13 cellular contexts compared by ENCODE assay signal in the genomic region with DNA sequence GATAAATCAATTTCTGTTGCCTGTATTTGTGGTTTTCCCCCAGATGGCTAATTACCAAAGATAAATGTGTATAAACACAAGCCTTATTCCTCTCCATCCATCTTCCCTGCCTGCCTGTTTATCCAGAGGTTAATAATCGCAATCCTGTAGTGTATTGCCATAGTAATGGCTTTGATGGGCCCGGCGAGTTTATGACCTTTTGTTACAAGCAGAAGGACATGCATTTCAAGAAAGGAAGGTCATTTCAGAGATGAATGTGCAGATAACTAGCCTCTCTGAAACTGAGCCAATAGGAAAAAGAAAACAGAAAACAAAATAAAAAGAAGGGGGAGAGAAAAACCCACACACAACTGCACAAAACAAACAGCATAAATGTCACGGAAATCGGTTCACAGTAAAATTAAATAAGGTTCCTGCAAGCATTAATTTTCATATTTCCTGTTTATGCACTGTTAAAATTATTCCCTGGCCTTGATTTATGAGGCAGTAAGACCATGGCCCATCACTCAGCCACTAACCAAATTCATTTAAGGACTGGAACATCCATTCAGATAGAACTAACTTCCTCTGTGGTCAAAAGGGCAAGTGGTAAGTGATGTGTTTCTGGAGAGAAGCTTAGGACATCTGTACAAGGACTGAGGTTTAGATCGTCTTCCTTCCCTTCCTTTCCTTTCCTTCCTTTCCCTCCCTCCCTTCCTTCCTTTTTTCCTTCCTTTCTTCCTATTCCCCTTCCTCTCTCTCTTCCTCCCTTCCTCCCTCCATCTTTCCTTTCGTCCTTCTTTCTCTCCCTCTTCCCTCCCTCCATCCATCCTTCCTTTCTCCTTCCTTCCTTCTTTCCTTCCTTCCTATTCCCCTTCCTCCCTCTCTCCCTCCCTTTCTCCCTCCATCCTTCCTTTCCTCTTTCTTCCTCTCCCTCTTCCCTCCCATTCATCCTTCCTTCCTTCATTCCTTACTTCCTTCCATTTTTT.
DNase-seq lines count a peak whose midpoint lies in the region; ATAC-seq and TF ChIP-seq lines count a peak whose summit lies in the region.
"Had no signal": no experiment of that assay in that cellular context is flagged by ENCODE, and none has a peak within 500 bp of the region (broad histone marks: within the 10 kb centered on the region; RNA-seq: fewer than 3 reads in every experiment).

No MANE protein-coding gene starts in this region.

- no peak overlapping the region for H3K27ac ChIP-seq in lower lobe of right lung
- H3K27ac ChIP-seq: BLaER1 treated with 17β-estradiol and CSF1 and Interleukin-3, amounts not matched to agents 10 nM and 100 nM had no signal

- intact Hi-C loops in lower lobe of right lung (cut with DNase I) = no loop called here

- TF ChIP-seq CTCF in lower lobe of right lung (IDR thresholded peaks at IDR 0.05) = no peak

- no peaks in the 10 kb centered on the region for H3K36me3 ChIP-seq in lower lobe of right lung
- H3K36me3 ChIP-seq: BLaER1 treated with 17β-estradiol and CSF1 and Interleukin-3, amounts not matched to agents 10 nM and 100 nM had no signal

- no peak overlapping the region for H3K4me3 ChIP-seq in lower lobe of right lung
- H3K4me3 ChIP-seq: BLaER1 treated with 17β-estradiol and CSF1 and Interleukin-3, amounts not matched to agents 10 nM and 100 nM had no signal

- no peaks in the 10 kb centered on the region for H3K27me3 ChIP-seq in lower lobe of right lung (ENCODE audit: low read depth)
- H3K27me3 ChIP-seq: BLaER1 treated with 17β-estradiol and CSF1 and Interleukin-3, amounts not matched to agents 10 nM and 100 nM had no signal

- DNase-seq in DMS153 treated with DMSO at 0.1 percent for 48 hours (lab: John Stamatoyannopoulos, UW; ENCODE audit: unreplicated experiment) (peak; percentile 38), NCI-H1105 treated with DMSO at 0.1 percent for 48 hours (lab: John Stamatoyannopoulos, UW) (peak; percentile 84), SK-N-DZ (ENCODE audit: low spot score) (peak; percentile 4), left kidney (ENCODE audit: low read depth, low spot score) (peak; percentile 82), activated gamma-delta T cell (lab: John Stamatoyannopoulos, UW) (no peak), lower lobe of right lung (no peak)
- DNase-seq: DMS53, KBM-7, SIG-M5, SW 1271 had no signal

- no peaks in the 10 kb centered on the region for H3K4me1 ChIP-seq in lower lobe of right lung

- ATAC-seq in HG03520 (IDR thresholded peaks at IDR 0.05; ENCODE audit: unreplicated experiment) = no peak
- ATAC-seq in HG03571 (IDR thresholded peaks at IDR 0.05; ENCODE audit: unreplicated experiment) = no peak
- no peak for ATAC-seq in lower lobe of right lung

- H3K9me3 ChIP-seq in lower lobe of right lung = no peaks in the 10 kb centered on the region

Comparison
In these comparisons a context has a peak if more than half of its experiments do, and no peak if none do; other contexts are left out.
1. DNase-seq: peak in DMS153 treated with DMSO at 0.1 percent for 48 hours (single experiment), NCI-H1105 treated with DMSO at 0.1 percent for 48 hours (single experiment), SK-N-DZ (single experiment) and left kidney (single experiment); none in activated gamma-delta T cell (single experiment) and lower lobe of right lung (single experiment).